ENCODE assay signal across 8 cellular contexts in the genomic region with DNA sequence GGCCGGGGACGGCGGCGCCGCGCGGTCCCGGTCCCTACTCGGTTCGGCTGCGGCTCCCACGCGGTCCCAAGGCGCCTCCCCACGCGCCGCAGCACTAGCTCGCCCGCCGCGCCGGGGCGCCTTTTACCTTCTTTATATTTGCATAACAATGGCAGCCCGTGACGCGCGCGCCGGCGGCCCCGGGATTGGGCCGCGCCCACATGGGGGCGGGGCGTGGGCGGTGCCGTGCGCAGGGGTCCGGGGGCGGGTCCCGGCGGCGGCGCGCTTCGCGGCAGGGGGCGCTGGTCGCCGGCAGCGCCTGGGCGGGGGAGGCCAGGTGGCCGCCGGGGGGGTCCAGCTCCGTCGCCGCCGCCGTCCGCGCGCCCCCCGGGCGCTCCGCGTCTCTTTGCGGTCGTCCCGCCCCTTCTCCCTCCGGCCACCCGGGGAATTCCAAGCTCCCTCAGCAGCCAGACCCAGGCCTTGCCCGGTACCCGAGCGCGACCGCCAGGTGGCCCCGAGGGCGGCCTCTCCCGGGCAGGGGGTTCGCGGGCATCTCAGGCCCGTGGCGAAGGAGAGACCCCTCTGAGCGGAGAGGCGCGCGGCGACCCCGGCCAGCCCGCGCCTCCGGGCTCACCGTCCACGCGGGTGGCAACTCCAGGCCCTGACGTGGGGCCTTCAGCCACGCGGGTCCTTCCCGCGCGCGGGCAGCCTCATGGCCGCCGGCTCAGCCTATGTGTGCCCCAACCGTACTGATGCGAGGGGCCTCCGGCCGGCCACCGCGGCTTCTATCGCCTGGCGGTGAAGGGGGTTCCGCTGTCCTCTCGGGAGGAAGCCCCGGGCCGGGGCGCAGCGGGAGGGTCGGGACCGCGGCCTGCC. TPM values are rescaled to one million over a fixed set of nuclear protein-coding genes. Genes with fewer than 3 reads are reported as not detected.
DNase-seq lines count a peak whose midpoint lies in the region; ATAC-seq and TF ChIP-seq lines count a peak whose summit lies in the region.

A gene with protein sequence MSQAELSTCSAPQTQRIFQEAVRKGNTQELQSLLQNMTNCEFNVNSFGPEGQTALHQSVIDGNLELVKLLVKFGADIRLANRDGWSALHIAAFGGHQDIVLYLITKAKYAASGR (minus strand): TSS at position 96 of the 855 bp plus-strand sequence. CDS start 343 bp downstream, outside the sequence.

- intact Hi-C loops in activated T-helper 1 cell treated with anti-CD3 and anti-CD28 coated beads, Interleukin-12 subunit alpha, Interleukin-12 subunit beta, Interleukin-2, Interleukin-4 antibody, amounts not matched to agents 30 ng/mL and 10 ng/mL and 1 ng/mL, durations not matched to agents 14 hours and 24 hours and 36 hours (cut with micrococcal nuclease) = loop anchor here (1.0 kb wide), 2 partner anchors 8 to 121 kb away; a partner anchor contains a TSS

- no peaks in the 10 kb centered on the region for H3K9me3 Mint-ChIP-seq in activated T-helper 1 cell treated with anti-CD3 and anti-CD28 coated beads, Interleukin-12 subunit alpha, Interleukin-12 subunit beta, Interleukin-2, Interleukin-4 antibody, amounts not matched to agents 30 ng/mL and 10 ng/mL and 1 ng/mL, durations not matched to agents 14 hours and 24 hours and 36 hours
- no peaks in the 10 kb centered on the region for H3K9me3 Mint-ChIP-seq in nephron progenitor cell

- H3K4me3 ChIP-seq in fibroblast of pulmonary artery (replicated peaks; ENCODE audit: low read depth, low read length) = peak within 1 kb of the TSS; percentile 59

- peak; percentile 37 for TF ChIP-seq CTCF in fibroblast of pulmonary artery (IDR thresholded peaks at IDR 0.05; ENCODE audit: low read length, missing control alignments)
- peak; percentile 49 for TF ChIP-seq CTCF in nephron progenitor cell (IDR thresholded peaks at IDR 0.05)

- H3K4me3 Mint-ChIP-seq in activated T-helper 1 cell treated with anti-CD3 and anti-CD28 coated beads, Interleukin-12 subunit alpha, Interleukin-12 subunit beta, Interleukin-2, Interleukin-4 antibody, amounts not matched to agents 30 ng/mL and 10 ng/mL and 1 ng/mL, durations not matched to agents 14 hours and 24 hours and 36 hours = peak within 1 kb of the TSS; percentile 74
- peak within 1 kb of the TSS; percentile 93 for H3K4me3 Mint-ChIP-seq in nephron progenitor cell

- peak; percentile 66 for ATAC-seq in GM21423 (IDR thresholded peaks at IDR 0.05; ENCODE audit: unreplicated experiment)
- ATAC-seq in stimulated activated naive CD8-positive, alpha-beta T cell treated with anti-CD3 and anti-CD28 coated beads, Interleukin-15, Interleukin-2, amounts not matched to agents 100 U/mL and 50 U/mL, for 24 hours = peak; percentile 65

- peak; percentile 33 for DNase-seq in DMS114 treated with DMSO at 0.1 percent for 48 hours (lab: John Stamatoyannopoulos, UW; ENCODE audit: unreplicated experiment)
- peak; percentile 98 for DNase-seq in HuH-7.5 (ENCODE audit: low spot score)
- DNase-seq in RKO (ENCODE audit: low spot score) = peak; percentile 92
- peak; percentile 91 for DNase-seq in activated T-helper 1 cell treated with anti-CD3 and anti-CD28 coated beads, Interleukin-12 subunit alpha, Interleukin-12 subunit beta, Interleukin-2, Interleukin-4 antibody, amounts not matched to agents 30 ng/mL and 10 ng/mL and 1 ng/mL, durations not matched to agents 14 hours and 24 hours and 36 hours (ENCODE audit: low spot score)
- DNase-seq in fibroblast of pulmonary artery (ENCODE audit: low read depth) = peak; percentile 83
- peak; percentile 95 for DNase-seq in nephron progenitor cell
- DNase-seq in stimulated activated naive CD8-positive, alpha-beta T cell treated with anti-CD3 and anti-CD28 coated beads, Interleukin-15, Interleukin-2, amounts not matched to agents 100 U/mL and 50 U/mL, for 24 hours = peak; percentile 94

- H3K4me1 Mint-ChIP-seq in activated T-helper 1 cell treated with anti-CD3 and anti-CD28 coated beads, Interleukin-12 subunit alpha, Interleukin-12 subunit beta, Interleukin-2, Interleukin-4 antibody, amounts not matched to agents 30 ng/mL and 10 ng/mL and 1 ng/mL, durations not matched to agents 14 hours and 24 hours and 36 hours (ENCODE audit: low read depth) = peaks cover 9% of the 10 kb centered on the region
- peaks cover 56% of the 10 kb centered on the region for H3K4me1 Mint-ChIP-seq in nephron progenitor cell

- no peaks in the 10 kb centered on the region for H3K36me3 Mint-ChIP-seq in activated T-helper 1 cell treated with anti-CD3 and anti-CD28 coated beads, Interleukin-12 subunit alpha, Interleukin-12 subunit beta, Interleukin-2, Interleukin-4 antibody, amounts not matched to agents 30 ng/mL and 10 ng/mL and 1 ng/mL, durations not matched to agents 14 hours and 24 hours and 36 hours (ENCODE audit: low read depth)
- no peaks in the 10 kb centered on the region for H3K36me3 Mint-ChIP-seq in nephron progenitor cell (ENCODE audit: low read depth)

- peak within 1 kb of the TSS; percentile 18 for H3K27ac Mint-ChIP-seq in activated T-helper 1 cell treated with anti-CD3 and anti-CD28 coated beads, Interleukin-12 subunit alpha, Interleukin-12 subunit beta, Interleukin-2, Interleukin-4 antibody, amounts not matched to agents 30 ng/mL and 10 ng/mL and 1 ng/mL, durations not matched to agents 14 hours and 24 hours and 36 hours
- H3K27ac Mint-ChIP-seq in nephron progenitor cell = peak within 1 kb of the TSS; percentile 45

- peaks cover 25% of the 10 kb centered on the region for H3K27me3 Mint-ChIP-seq in activated T-helper 1 cell treated with anti-CD3 and anti-CD28 coated beads, Interleukin-12 subunit alpha, Interleukin-12 subunit beta, Interleukin-2, Interleukin-4 antibody, amounts not matched to agents 30 ng/mL and 10 ng/mL and 1 ng/mL, durations not matched to agents 14 hours and 24 hours and 36 hours (ENCODE audit: insufficient read depth)
- H3K27me3 Mint-ChIP-seq in nephron progenitor cell (ENCODE audit: low read depth, poor library complexity) = peaks cover 15% of the 10 kb centered on the region

RNA-seq across cellular contexts. Expression of the gene that starts here (rescaled TPM):
- total RNA-seq in activated T-helper 1 cell treated with anti-CD3 and anti-CD28 coated beads, Interleukin-12 subunit alpha, Interleukin-12 subunit beta, Interleukin-2, Interleukin-4 antibody, amounts not matched to agents 30 ng/mL and 10 ng/mL and 1 ng/mL, durations not matched to agents 14 hours and 24 hours and 36 hours = 15.2 and 15.4 TPM in 2 replicates

Comparison
In these comparisons a context has a peak if more than half of its experiments do, and no peak if none do; other contexts are left out.
1. Peak in every context shown above with its lines: DNase-seq, ATAC-seq and H3K4me3 ChIP-seq.
2. DNase-seq: peak in every context shown above with its lines; median percentile 98 in HuH-7.5; 95 in nephron progenitor cell; 94 in stimulated activated naive CD8-positive, alpha-beta T cell treated with anti-CD3 and anti-CD28 coated beads, Interleukin-15, Interleukin-2, amounts not matched to agents 100 U/mL and 50 U/mL, for 24 hours; 92 in RKO; 91 in activated T-helper 1 cell treated with anti-CD3 and anti-CD28 coated beads, Interleukin-12 subunit alpha, Interleukin-12 subunit beta, Interleukin-2, Interleukin-4 antibody, amounts not matched to agents 30 ng/mL and 10 ng/mL and 1 ng/mL, durations not matched to agents 14 hours and 24 hours and 36 hours; 83 in fibroblast of pulmonary artery; 33 in DMS114 treated with DMSO at 0.1 percent for 48 hours.